In genomic region chr3:172710709-172711456, GRCh38 we compare ENCODE assay signal across 1 cellular context.
TF ChIP-seq lines count a peak whose summit lies in the region.

Gene NCEH1 (minus strand): TSS chr3:172711067. CDS start chr3:172710984, 83 bp downstream.

TF ChIP-seq in GM12878, 131 proteins besides CTCF, POLR2A, EP300 and RAD21 (continued from another document and continues in another):
- TF ChIP-seq CEBPZ (IDR thresholded peaks at IDR 0.05; ENCODE audit: low read depth, low read length), result no peak
- TF ChIP-seq ZNF687 (IDR thresholded peaks at IDR 0.05), result no peak
- TF ChIP-seq PKNOX1 (IDR thresholded peaks at IDR 0.05), result peak; percentile 56; the same call in 1 of the 2 replicates
- no peak for TF ChIP-seq HDAC6 (IDR thresholded peaks at IDR 0.05; ENCODE audit: unreplicated experiment)
- no peak for TF ChIP-seq STAT3 (IDR thresholded peaks at IDR 0.05; ENCODE audit: low read depth, low read length)
- TF ChIP-seq NBN (IDR thresholded peaks at IDR 0.05), result no peak
- no peak for TF ChIP-seq HSF1 (IDR thresholded peaks at IDR 0.05; ENCODE audit: low read depth, low read length)
- no peak for TF ChIP-seq ESRRA (IDR thresholded peaks at IDR 0.05; ENCODE audit: low read length)
- TF ChIP-seq BHLHE40 (IDR thresholded peaks at IDR 0.05; ENCODE audit: borderline replicate concordance in 1 of 2, low read depth in 2 of 2, low read length in 1 of 2), result peak; percentile 58 to 64
- no peak for TF ChIP-seq E4F1 (IDR thresholded peaks at IDR 0.05; ENCODE audit: borderline replicate concordance, partially characterized antibody)
- TF ChIP-seq IRF5 (IDR thresholded peaks at IDR 0.05; ENCODE audit: borderline replicate concordance), result no peak
- TF ChIP-seq STAT1 (conservative IDR thresholded peaks at IDR 0.05), result no peak
- 0 out of 2 replicates have a peak, but pooled peaks have one; percentile 25 for TF ChIP-seq HCFC1 (IDR thresholded peaks at IDR 0.05; ENCODE audit: low read length)
- no peak for TF ChIP-seq BCLAF1 (IDR thresholded peaks at IDR 0.05)
- no peak for TF ChIP-seq TARDBP (IDR thresholded peaks at IDR 0.05; ENCODE audit: borderline replicate concordance)
- no peak for TF ChIP-seq SP1 (IDR thresholded peaks at IDR 0.05; ENCODE audit: low read depth, low read length)
- peak in 1 of 2 experiments; percentile 62; a peak in 2 of 4 replicates for TF ChIP-seq CEBPB (IDR thresholded peaks at IDR 0.05; ENCODE audit: borderline replicate concordance in 1 of 2, low read depth in 2 of 2, low read length in 2 of 2)
- no peak; the same call in 1 of the 2 replicates for TF ChIP-seq SIN3A (IDR thresholded peaks at IDR 0.05; ENCODE audit: low read depth, low read length)
- no peak; the same call in 1 of the 2 replicates for TF ChIP-seq BACH1 (IDR thresholded peaks at IDR 0.05; ENCODE audit: borderline replicate concordance)
- no peak for TF ChIP-seq ZBED1 (IDR thresholded peaks at IDR 0.05; ENCODE audit: borderline replicate concordance)
- TF ChIP-seq BCL11A (IDR thresholded peaks at IDR 0.05; ENCODE audit: low read depth, low read length), result no peak
- peak; percentile 34; the same call in 1 of the 2 replicates for TF ChIP-seq IRF4 (IDR thresholded peaks at IDR 0.05; ENCODE audit: low read depth, low read length)
- TF ChIP-seq KLF5 (IDR thresholded peaks at IDR 0.05; ENCODE audit: partially characterized antibody), result no peak
- TF ChIP-seq RB1 (IDR thresholded peaks at IDR 0.05; ENCODE audit: borderline replicate concordance), result peak; percentile 73; the same call in 1 of the 2 replicates
- TF ChIP-seq MXI1 (IDR thresholded peaks at IDR 0.05; ENCODE audit: low read depth, low read length), result no peak
- no peak for TF ChIP-seq SUZ12 (IDR thresholded peaks at IDR 0.05; ENCODE audit: unreplicated experiment)
- TF ChIP-seq WRNIP1 (IDR thresholded peaks at IDR 0.05; ENCODE audit: borderline replicate concordance, low read depth, low read length), result no peak
- no peak for TF ChIP-seq ZBTB33 (IDR thresholded peaks at IDR 0.05)
- no peak; the same call in 1 of the 2 replicates for TF ChIP-seq YY1 (IDR thresholded peaks at IDR 0.05; ENCODE audit: low read depth, low read length)
- no peak for TF ChIP-seq RCOR1 (conservative IDR thresholded peaks at IDR 0.05; ENCODE audit: low read depth, low read length)
- peak; percentile 73 for TF ChIP-seq IKZF1 (conservative IDR thresholded peaks at IDR 0.05)
- 0 out of 2 replicates have a peak, but pooled peaks have one; percentile 47 for TF ChIP-seq LARP7 (IDR thresholded peaks at IDR 0.05)
- TF ChIP-seq E2F4 (IDR thresholded peaks at IDR 0.05; ENCODE audit: low read depth, low read length), result no peak; the same call in 1 of the 2 replicates
- peak; percentile 26; the same call in 1 of the 3 replicates for TF ChIP-seq POU2F2 (IDR thresholded peaks at IDR 0.05; ENCODE audit: borderline replicate concordance, low read depth, low read length)
- TF ChIP-seq SREBF2 (IDR thresholded peaks at IDR 0.05; ENCODE audit: low read length), result no peak
- peak; percentile 57; the same call in 1 of the 2 replicates for TF ChIP-seq GATAD2B (conservative IDR thresholded peaks at IDR 0.05; ENCODE audit: low read depth)
- TF ChIP-seq ATF7 (IDR thresholded peaks at IDR 0.05; ENCODE audit: low read depth), result 0 out of 2 replicates have a peak, but pooled peaks have one; percentile 10
- TF ChIP-seq MYC (IDR thresholded peaks at IDR 0.05; ENCODE audit: insufficient read depth, insufficient read length, insufficient replicate concordance, low read length, severe bottlenecking), result no peak
- no peak for TF ChIP-seq CBFB (IDR thresholded peaks at IDR 0.05; ENCODE audit: low read depth)
- TF ChIP-seq MEF2B (IDR thresholded peaks at IDR 0.05; ENCODE audit: partially characterized antibody, poor library complexity, severe bottlenecking), result no peak
- TF ChIP-seq RELA (IDR thresholded peaks at IDR 0.05; ENCODE audit: borderline replicate concordance, partially characterized antibody), result peak; percentile 52
